Comparison of ENCODE assay signal across 28 cellular contexts in genomic region chr10:68184546-68184945, GRCh38. TPM values are rescaled to one million over a fixed set of nuclear protein-coding genes. Genes with fewer than 3 reads are reported as not detected.
DNase-seq lines count a peak whose midpoint lies in the region; ATAC-seq and TF ChIP-seq lines count a peak whose summit lies in the region.
"Had no signal": no experiment of that assay in that cellular context is flagged by ENCODE, and none has a peak within 500 bp of the region (broad histone marks: within the 10 kb centered on the region; RNA-seq: fewer than 3 reads in every experiment).

No MANE protein-coding gene starts in this region.

- ATAC-seq in GM23338 (peak; percentile 71), HG02642 (IDR thresholded peaks at IDR 0.05; ENCODE audit: poor library complexity, unreplicated experiment) (no peak)
- no peak for ATAC-seq in central memory CD8-positive, alpha-beta T cell (replicated peaks; ENCODE audit: extremely low read depth, poor library complexity, severe bottlenecking)
- ATAC-seq: activated CD8-positive, alpha-beta memory T cell treated with anti-CD3 and anti-CD28 coated beads, Interleukin-2, amount 10 ng/mL, durations not matched to agents 7 days and 5 days; activated naive CD8-positive, alpha-beta T cell treated with anti-CD3 and anti-CD28 coated beads, Interleukin-2, amount 50 U/mL, for 24 hours had no signal

- H3F3A ChIP-seq in GM23338 (replicated peaks; ENCODE audit: low read depth) = no peaks in the 10 kb centered on the region

- H4K20me1 ChIP-seq in GM23338 (replicated peaks; ENCODE audit: insufficient read depth) = no peaks in the 10 kb centered on the region

- no peaks in the 10 kb centered on the region; the same call in 2 of the 3 replicates for H3K9me3 Mint-ChIP-seq in GM23338
- no peaks in the 10 kb centered on the region for H3K9me3 Mint-ChIP-seq in central memory CD8-positive, alpha-beta T cell
- H3K9me3 Mint-ChIP-seq: activated naive CD8-positive, alpha-beta T cell treated with anti-CD3 and anti-CD28 coated beads, Interleukin-2, amount 50 U/mL, for 24 hours; memory B cell had no signal

- no peak overlapping the region for H2BK120ac ChIP-seq in trophoblast cell (ENCODE audit: insufficient read depth, low read length, poor library complexity)

- H3K27me3 Mint-ChIP-seq in GM23338 (ENCODE audit: insufficient read depth, low read depth, poor library complexity) = no peaks in the 10 kb centered on the region
- H3K27me3 Mint-ChIP-seq in central memory CD8-positive, alpha-beta T cell = peaks cover 28% of the 10 kb centered on the region

- no peaks in the 10 kb centered on the region for H3K4me1 ChIP-seq in GM23338 (ENCODE audit: insufficient read depth)
- no peaks in the 10 kb centered on the region for H3K4me1 ChIP-seq in trophoblast cell (ENCODE audit: control insufficient read depth in 1 of 2, insufficient read depth in 2 of 2, low read length in 2 of 2)
- H3K4me1 ChIP-seq in tibial nerve = no peaks in the 10 kb centered on the region
- H3K4me1 ChIP-seq: stomach, tibial artery had no signal

- no peaks in the 10 kb centered on the region for H3K79me2 ChIP-seq in GM23338 (replicated peaks; ENCODE audit: insufficient read depth)
- no peaks in the 10 kb centered on the region for H3K79me2 ChIP-seq in trophoblast cell (ENCODE audit: control insufficient read depth, insufficient read depth, low read length, poor library complexity)

- H3K27ac ChIP-seq in GM23338 (ENCODE audit: low read depth) (no peak overlapping the region), trophoblast cell (ENCODE audit: low read depth, low read length) (no peak overlapping the region), tibial nerve (no peak overlapping the region)
- H3K27ac ChIP-seq: HL-60, skin epidermis, stomach, tibial artery had no signal

- no peak for TF ChIP-seq POLR2A in tibial nerve (IDR thresholded peaks at IDR 0.05)

- H3K9me3 ChIP-seq in trophoblast cell (ENCODE audit: insufficient read depth, low read depth, low read length) (no peaks in the 10 kb centered on the region), tibial nerve (no peaks in the 10 kb centered on the region)
- H3K9me3 ChIP-seq: stomach, tibial artery had no signal

- peak; percentile 22 for DNase-seq in GM23338 (ENCODE audit: low spot score)
- no peak for DNase-seq in central memory CD8-positive, alpha-beta T cell (ENCODE audit: low spot score in 2 of 2)
- peak; percentile 38 for DNase-seq in iPS-NIHi7 (ENCODE audit: extremely low spot score)
- peak; percentile 43 to 55 for DNase-seq in trophoblast cell
- DNase-seq in H7 = no peak
- DNase-seq in tibial nerve (ENCODE audit: low spot score in 2 of 2) = no peak
- DNase-seq: ACHN; activated CD4-positive, alpha-beta T cell treated with anti-CD3 and anti-CD28 coated beads, Interleukin-2, amount 50 U/mL, for 1 hour; activated CD8-positive, alpha-beta memory T cell treated with anti-CD3 and anti-CD28 coated beads, Interleukin-2, amount 10 ng/mL, durations not matched to agents 7 days and 5 days; activated naive CD8-positive, alpha-beta T cell treated with anti-CD3 and anti-CD28 coated beads, Interleukin-2, amount 50 U/mL, for 24 hours; activated T-cell treated with anti-CD3 and anti-CD28 coated beads, Interleukin-2, amount 50 U/mL, for 48 hours; GF-D8; glutamatergic neuron; Karpas-422; NCI-H1694 treated with DMSO at 0.1 percent for 48 hours; NCI-H524 treated with DMSO at 0.1 percent for 48 hours; nucleus accumbens; SIG-M5; stimulated activated CD8-positive, alpha-beta memory T cell treated with anti-CD3 and anti-CD28 coated beads, Interleukin-4, amount 100 ng/mL, for 48 hours; stomach; T1000; tibial artery had no signal

- H3K27me3 ChIP-seq in GM23338 (ENCODE audit: insufficient read depth) = no peaks in the 10 kb centered on the region
- H3K27me3 ChIP-seq in trophoblast cell (ENCODE audit: insufficient read depth, low read length) = no peaks in the 10 kb centered on the region
- no peaks in the 10 kb centered on the region for H3K27me3 ChIP-seq in H7 (ENCODE audit: control insufficient read depth, insufficient read depth, low read length)
- H3K27me3 ChIP-seq in tibial nerve = no peaks in the 10 kb centered on the region
- H3K27me3 ChIP-seq: stomach had no signal

- H3K36me3 Mint-ChIP-seq in GM23338 (ENCODE audit: low read depth) = no peaks in the 10 kb centered on the region
- no peaks in the 10 kb centered on the region for H3K36me3 Mint-ChIP-seq in central memory CD8-positive, alpha-beta T cell (ENCODE audit: insufficient read depth)
- H3K36me3 Mint-ChIP-seq: activated CD8-positive, alpha-beta memory T cell treated with anti-CD3 and anti-CD28 coated beads, Interleukin-2, amount 10 ng/mL, durations not matched to agents 7 days and 5 days; memory B cell had no signal

- H2BK5ac ChIP-seq in trophoblast cell (ENCODE audit: low read depth, low read length, poor library complexity) = no peak overlapping the region

- H3K14ac ChIP-seq in trophoblast cell (ENCODE audit: low read length) = no peak overlapping the region

- no peak overlapping the region for H3K4ac ChIP-seq in trophoblast cell (ENCODE audit: low read depth, low read length)

- H2AK5ac ChIP-seq in trophoblast cell (ENCODE audit: low read length) = no peak overlapping the region

- WGBS in trophoblast cell (ENCODE audit: extremely low coverage, insufficient coverage, insufficient read length) = no CpG with 5 or more reads among the region's 7 CpGs
- WGBS in tibial nerve, 2 donors = 58 to 70% methylated on average over 7 of the region's 7 CpGs

- H4K91ac ChIP-seq in trophoblast cell (ENCODE audit: low read depth, low read length) = no peak overlapping the region

- H3K9me2 ChIP-seq in GM23338 (ENCODE audit: insufficient read depth) = no peaks in the 10 kb centered on the region

- H3K27ac Mint-ChIP-seq in GM23338 = no peak overlapping the region
- peak overlapping the region; percentile 23 for H3K27ac Mint-ChIP-seq in central memory CD8-positive, alpha-beta T cell (ENCODE audit: low read depth)
- H3K27ac Mint-ChIP-seq: activated CD8-positive, alpha-beta memory T cell treated with anti-CD3 and anti-CD28 coated beads, Interleukin-2, amount 10 ng/mL, durations not matched to agents 7 days and 5 days; activated naive CD8-positive, alpha-beta T cell treated with anti-CD3 and anti-CD28 coated beads, Interleukin-2, amount 50 U/mL, for 24 hours; memory B cell had no signal

- TF ChIP-seq CTCF in GM23338 (conservative IDR thresholded peaks at IDR 0.05; ENCODE audit: low read depth in 2 of 2) = no peak
- no peak for TF ChIP-seq CTCF in tibial nerve (IDR thresholded peaks at IDR 0.05)

- H3K4me3 Mint-ChIP-seq in GM23338 = no peak overlapping the region
- H3K4me3 Mint-ChIP-seq in central memory CD8-positive, alpha-beta T cell = no peak overlapping the region
- H3K4me3 Mint-ChIP-seq: activated CD8-positive, alpha-beta memory T cell treated with anti-CD3 and anti-CD28 coated beads, Interleukin-2, amount 10 ng/mL, durations not matched to agents 7 days and 5 days; activated naive CD8-positive, alpha-beta T cell treated with anti-CD3 and anti-CD28 coated beads, Interleukin-2, amount 50 U/mL, for 24 hours; memory B cell had no signal

- TF ChIP-seq EP300 in tibial nerve (IDR thresholded peaks at IDR 0.05) = no peak

- no peak overlapping the region for H3K18ac ChIP-seq in trophoblast cell (ENCODE audit: low read length)

- H3K4me3 ChIP-seq in GM23338 = no peak overlapping the region
- no peak overlapping the region for H3K4me3 ChIP-seq in trophoblast cell (ENCODE audit: low read depth, low read length)
- no peak overlapping the region for H3K4me3 ChIP-seq in H7 (ENCODE audit: insufficient read depth, low read depth, low read length)
- no peak overlapping the region for H3K4me3 ChIP-seq in tibial nerve
- H3K4me3 ChIP-seq: skin epidermis, tibial artery had no signal

- H3K23ac ChIP-seq in trophoblast cell (ENCODE audit: low read length) = no peak overlapping the region

- H2AFZ ChIP-seq in GM23338 (peak overlapping the region; percentile 90), trophoblast cell (ENCODE audit: insufficient read depth, low read length, poor library complexity) (no peak overlapping the region)

- no peak overlapping the region for H2BK12ac ChIP-seq in trophoblast cell (ENCODE audit: low read length)

- H3K4me1 Mint-ChIP-seq in GM23338 = no peaks in the 10 kb centered on the region
- no peaks in the 10 kb centered on the region for H3K4me1 Mint-ChIP-seq in central memory CD8-positive, alpha-beta T cell
- H3K4me1 Mint-ChIP-seq: activated CD8-positive, alpha-beta memory T cell treated with anti-CD3 and anti-CD28 coated beads, Interleukin-2, amount 10 ng/mL, durations not matched to agents 7 days and 5 days; activated naive CD8-positive, alpha-beta T cell treated with anti-CD3 and anti-CD28 coated beads, Interleukin-2, amount 50 U/mL, for 24 hours; memory B cell had no signal

- H4K8ac ChIP-seq in trophoblast cell (ENCODE audit: low read depth, low read length) = no peak overlapping the region

- H3K4me2 ChIP-seq in GM23338 = no peak overlapping the region
- no peak overlapping the region for H3K4me2 ChIP-seq in trophoblast cell (ENCODE audit: low read length)

- H3K79me1 ChIP-seq in trophoblast cell (ENCODE audit: low read length) = no peaks in the 10 kb centered on the region

- H3K9ac ChIP-seq in trophoblast cell (ENCODE audit: low read length) = no peak overlapping the region

- no peak overlapping the region for H4K12ac ChIP-seq in trophoblast cell (ENCODE audit: low read depth, low read length)

- H3K36me3 ChIP-seq in GM23338 (ENCODE audit: insufficient read depth) (no peaks in the 10 kb centered on the region), trophoblast cell (ENCODE audit: control insufficient read depth in 1 of 2, insufficient read depth in 2 of 2, low read length in 2 of 2) (no peaks in the 10 kb centered on the region), H7 (replicated peaks; ENCODE audit: control insufficient read depth, insufficient read depth, low read length) (no peaks in the 10 kb centered on the region), tibial nerve (no peaks in the 10 kb centered on the region)
- H3K36me3 ChIP-seq: stomach, tibial artery had no signal

TF ChIP-seq in GM23338, 12 proteins besides CTCF, POLR2A, EP300 and RAD21:
- TF ChIP-seq ETS1 (IDR thresholded peaks at IDR 0.05) (no peak), POLR2AphosphoS5 (IDR thresholded peaks at IDR 0.05; ENCODE audit: low read depth) (no peak)

RNA-seq across cellular contexts. Expression of gene ATOH7, which starts 47.4 kb away (rescaled TPM):
- 1.2 and 1.8 TPM in 2 replicates for total RNA-seq in GM23338 (2014; rRNA removed; shearing (Covaris generic))
- 0.23 TPM in 1 of 2 replicates, not detected in the other for polyA plus RNA-seq in GM23338 (2016; fragmentation: Nextera tagmentation; extraction: Ambion mirVana)
- 0.05 and 0.07 TPM in 2 replicates for polyA plus RNA-seq in trophoblast cell (2013)
- total RNA-seq in H7 (2014; rRNA removed; shearing (Covaris generic)) = 0.15 TPM in 1 of 2 replicates, not detected in the other
- total RNA-seq in tibial nerve = under 1 TPM in 1 of 4 donors, not detected in 3; 0.42 TPM
- total RNA-seq: activated CD8-positive, alpha-beta memory T cell treated with anti-CD3 and anti-CD28 coated beads, Interleukin-2, amount 10 ng/mL, durations not matched to agents 7 days and 5 days; dermis microvascular lymphatic vessel endothelial cell; pulmonary artery endothelial cell; stomach had no signal

Comparison
In these comparisons a context has a peak if more than half of its experiments do, and no peak if none do; other contexts are left out.
1. DNase-seq: peak in GM23338 (single experiment), iPS-NIHi7 (single experiment) and trophoblast cell (2 of 2); none in central memory CD8-positive, alpha-beta T cell (0 of 2), H7 (single experiment) and tibial nerve (0 of 2).